ENCODE assay signal across 21 cellular contexts in the genomic region with DNA sequence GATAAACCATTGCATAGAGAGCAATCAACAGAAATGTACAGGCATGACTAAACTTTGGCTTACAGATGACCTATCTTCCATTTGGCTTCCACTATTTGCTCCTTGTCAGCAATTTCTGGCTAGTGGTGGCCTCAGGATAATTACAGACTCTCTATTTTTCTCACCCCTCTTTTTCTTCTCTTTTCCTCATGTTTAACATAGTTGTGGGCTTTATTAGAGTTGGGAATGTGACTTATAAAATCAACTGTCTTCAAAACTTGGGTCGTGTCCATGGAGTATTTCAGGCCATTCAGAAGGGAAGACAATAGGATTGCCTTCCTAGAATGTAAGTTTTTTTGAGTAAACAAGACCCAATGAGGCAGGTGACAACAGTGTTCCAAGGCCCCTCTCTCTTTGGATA.
DNase-seq lines count a peak whose midpoint lies in the region; ATAC-seq, FAIRE-seq and TF ChIP-seq lines count a peak whose summit lies in the region.
"Had no signal": no experiment of that assay in that cellular context is flagged by ENCODE, and none has a peak within 500 bp of the region (broad histone marks: within the 10 kb centered on the region; RNA-seq: fewer than 3 reads in every experiment).

No MANE protein-coding gene starts in this region.

- no peak for FAIRE-seq in HTR-8/SVneo (lab: Jason Lieb, UNC)
- FAIRE-seq: GM12878, H54 had no signal

- POLR2A ChIA-PET in WTC11 (lab: Charles Lee): no interaction called here
- POLR2A ChIA-PET in T-cell (lab: Charles Lee): no interaction called here

- DNase-seq in GM04503 (ENCODE audit: low read depth) (peak; percentile 85), WTC11 (ENCODE audit: low spot score) (no peak), fibroblast of pulmonary artery (ENCODE audit: low read depth) (peak; percentile 33), retinal pigment epithelial cell (ENCODE audit: low read depth) (peak; percentile 33), T-cell (no peak), HTR-8/SVneo (ENCODE audit: insufficient read length, low spot score) (no peak), posterior vena cava (ENCODE audit: low spot score) (no peak)
- DNase-seq: activated effector memory CD4-positive, alpha-beta T cell treated with anti-CD3 and anti-CD28 coated beads, Interleukin-2, amount 50 U/mL, for 16 hours; CD4-positive, alpha-beta memory T cell; dermis blood vessel endothelial cell; left cardiac atrium; NCI-H1694; occipital lobe; Right ventricle myocardium superior; spleen; T-helper 2 cell had no signal

- no peaks in the 10 kb centered on the region for H3K9me3 Mint-ChIP-seq in WTC11
- H3K9me3 Mint-ChIP-seq in T-cell: no peaks in the 10 kb centered on the region
- H3K9me3 Mint-ChIP-seq: stimulated activated memory B cell treated with anti-CD40 and anti-IgM and Interleukin-4, amounts not matched to agents 10 μg/mL and 1 μg/mL and 100 μg/mL, for 72 hours had no signal

- H3K4me3 ChIP-seq in fibroblast of pulmonary artery (replicated peaks; ENCODE audit: low read depth, low read length) (no peak overlapping the region), retinal pigment epithelial cell (ENCODE audit: low read length) (no peak overlapping the region)
- H3K4me3 ChIP-seq: GM12878, hepatocyte, spleen had no signal

- H3K27me3 Mint-ChIP-seq in WTC11 (ENCODE audit: low read depth): no peaks in the 10 kb centered on the region
- H3K27me3 Mint-ChIP-seq in T-cell: peaks cover 8 to 16% of the 10 kb centered on the region in 2 donors

- H3K4me3 Mint-ChIP-seq in WTC11 (no peak overlapping the region), T-cell (no peak overlapping the region)
- H3K4me3 Mint-ChIP-seq: CD4-positive, alpha-beta memory T cell; stimulated activated memory B cell treated with anti-CD40 and anti-IgM and Interleukin-4, amounts not matched to agents 10 μg/mL and 1 μg/mL and 100 μg/mL, for 72 hours had no signal

- CTCF ChIA-PET in WTC11 (lab: Charles Lee): interaction anchor here (2.2 kb wide), 1 partner anchor 234 kb away, joined by 7 read pairs; no protein-coding TSS in a partner anchor
- CTCF ChIA-PET in T-cell (lab: Charles Lee): no interaction called here

- H3K36me3 Mint-ChIP-seq in WTC11: peaks cover 12% of the 10 kb centered on the region
- no peaks in the 10 kb centered on the region for H3K36me3 Mint-ChIP-seq in T-cell
- H3K36me3 Mint-ChIP-seq: CD4-positive, alpha-beta memory T cell; stimulated activated memory B cell treated with anti-CD40 and anti-IgM and Interleukin-4, amounts not matched to agents 10 μg/mL and 1 μg/mL and 100 μg/mL, for 72 hours had no signal

- H3K4me1 Mint-ChIP-seq in WTC11: peaks cover 25% of the 10 kb centered on the region
- no peaks in the 10 kb centered on the region for H3K4me1 Mint-ChIP-seq in T-cell
- H3K4me1 Mint-ChIP-seq: CD4-positive, alpha-beta memory T cell had no signal

- H3K27ac Mint-ChIP-seq in WTC11 (peak overlapping the region; percentile 91; the same call in 1 of the 2 replicates), T-cell (no peak overlapping the region)
- H3K27ac Mint-ChIP-seq: CD4-positive, alpha-beta memory T cell; stimulated activated memory B cell treated with anti-CD40 and anti-IgM and Interleukin-4, amounts not matched to agents 10 μg/mL and 1 μg/mL and 100 μg/mL, for 72 hours had no signal

- ATAC-seq in WTC11 (no peak), T-cell (replicated peaks in 1 of 4) (no peak), HG02678 (IDR thresholded peaks at IDR 0.05; ENCODE audit: unreplicated experiment) (no peak)
- ATAC-seq: GM12878 had no signal

- TF ChIP-seq CTCF in WTC11 (IDR thresholded peaks at IDR 0.05) (no peak), fibroblast of pulmonary artery (IDR thresholded peaks at IDR 0.05; ENCODE audit: low read length, missing control alignments) (no peak), retinal pigment epithelial cell (conservative IDR thresholded peaks at IDR 0.05; ENCODE audit: low read depth, low read length) (no peak)

- intact Hi-C loops in posterior vena cava (cut with DNase I): no loop called here

TF ChIP-seq in WTC11, 78 proteins besides CTCF, POLR2A, EP300 and RAD21:
- no peak for TF ChIP-seq CREB1 (CRISPR knock-in tag; IDR thresholded peaks at IDR 0.05)
- TF ChIP-seq, protein P1, sequence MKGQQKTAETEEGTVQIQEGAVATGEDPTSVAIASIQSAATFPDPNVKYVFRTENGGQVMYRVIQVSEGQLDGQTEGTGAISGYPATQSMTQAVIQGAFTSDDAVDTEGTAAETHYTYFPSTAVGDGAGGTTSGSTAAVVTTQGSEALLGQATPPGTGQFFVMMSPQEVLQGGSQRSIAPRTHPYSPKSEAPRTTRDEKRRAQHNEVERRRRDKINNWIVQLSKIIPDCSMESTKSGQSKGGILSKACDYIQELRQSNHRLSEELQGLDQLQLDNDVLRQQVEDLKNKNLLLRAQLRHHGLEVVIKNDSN (CRISPR knock-in tag; IDR thresholded peaks at IDR 0.05): no peak

Comparison
In these comparisons a context has a peak if more than half of its experiments do, and no peak if none do; other contexts are left out.
1. DNase-seq: peak in GM04503 (single experiment), fibroblast of pulmonary artery (single experiment) and retinal pigment epithelial cell (single experiment); none in WTC11 (single experiment), T-cell (0 of 34), HTR-8/SVneo (single experiment) and posterior vena cava (single experiment).